ENCODE assay signal across 8 cellular contexts in the genomic region with DNA sequence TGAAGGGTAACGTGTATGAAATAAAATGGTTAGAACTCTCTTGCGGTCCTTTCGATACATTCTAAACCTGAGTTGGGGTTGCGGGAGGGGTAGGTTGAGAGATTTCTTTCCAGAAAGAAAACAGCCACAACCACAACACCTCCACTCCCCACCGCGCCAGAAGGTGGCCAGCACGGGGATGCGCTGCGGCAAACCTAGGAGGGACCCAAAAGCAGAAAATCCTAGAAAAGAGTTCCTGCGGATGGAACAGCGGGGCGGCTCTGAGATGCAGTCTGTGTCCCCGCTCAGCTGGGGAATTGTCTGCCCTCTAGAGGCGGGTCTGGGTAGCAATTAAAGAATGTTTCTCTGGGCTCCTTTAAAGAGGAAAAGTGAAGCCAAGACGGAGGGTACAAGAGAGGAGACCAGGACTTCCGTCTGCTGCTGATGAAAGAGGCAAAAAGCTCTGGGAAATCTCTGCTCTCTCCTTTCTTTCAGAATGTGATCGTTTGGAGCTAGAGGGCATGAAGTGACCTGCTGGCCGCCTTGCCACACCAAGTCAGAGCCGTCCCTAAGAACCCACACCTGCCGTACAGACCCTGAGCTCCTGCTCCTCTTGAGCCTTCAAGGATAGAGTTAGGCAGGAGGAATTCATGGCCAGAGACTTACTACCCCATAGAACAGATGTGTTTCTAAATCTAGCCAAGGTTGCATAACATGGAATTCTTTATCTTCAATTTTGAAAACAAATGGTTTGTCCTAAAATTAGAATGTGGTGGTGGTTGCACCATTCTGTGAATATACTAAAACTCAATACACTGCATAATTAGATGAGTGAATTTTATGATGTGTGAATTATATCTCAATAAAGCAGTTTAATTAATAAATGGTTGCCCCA. TPM values are rescaled to one million over a fixed set of nuclear protein-coding genes. Genes with fewer than 3 reads are reported as not detected.
DNase-seq lines count a peak whose midpoint lies in the region; ATAC-seq and TF ChIP-seq lines count a peak whose summit lies in the region.

No MANE protein-coding gene starts in this region.

- POLR2A ChIA-PET in T-cell (lab: Charles Lee), result no interaction called here

- 100% methylated on average over 1 of the region's 20 CpGs for WGBS in iPS DF 6.9 (ENCODE audit: insufficient coverage, insufficient read length)
- 28% methylated on average over 20 of the region's 20 CpGs for whole genome bisulfite sequencing in smooth muscle cell (ENCODE audit: low lambda C conversion rate)

- peak overlapping the region; percentile 81 to 90 (median 90) for H3K4me3 Mint-ChIP-seq in T-cell

- H3K27me3 Mint-ChIP-seq in T-cell, result peaks cover 3 to 17% of the 10 kb centered on the region in 2 donors

- peak; percentile 91 for TF ChIP-seq CTCF in DND-41 (IDR thresholded peaks at IDR 0.05; ENCODE audit: borderline replicate concordance, extremely low read depth, low read length, poor library complexity, severe bottlenecking)
- TF ChIP-seq CTCF in KMS-11 (conservative IDR thresholded peaks at IDR 0.05; ENCODE audit: low read depth, low read length), result peak; percentile 86
- peak; percentile 69 for TF ChIP-seq CTCF in smooth muscle cell (IDR thresholded peaks at IDR 0.05; ENCODE audit: borderline replicate concordance, insufficient read depth, poor library complexity, severe bottlenecking)

- H3K79me2 ChIP-seq in DND-41 (ENCODE audit: insufficient read depth, low read length), result no peaks in the 10 kb centered on the region
- H3K79me2 ChIP-seq in KMS-11 (ENCODE audit: insufficient read depth, low read depth), result no peaks in the 10 kb centered on the region
- H3K79me2 ChIP-seq in smooth muscle cell (ENCODE audit: low read depth), result no peaks in the 10 kb centered on the region

- ATAC-seq in DND-41 (ENCODE audit: insufficient read depth, low read depth), result peak; percentile 87
- peak; percentile 76 for ATAC-seq in GM21723 (IDR thresholded peaks at IDR 0.05; ENCODE audit: unreplicated experiment)
- peak; percentile 88 to 93 (median 92) for ATAC-seq in T-cell (replicated peaks in 1 of 4)

- no peaks in the 10 kb centered on the region for H4K20me1 ChIP-seq in DND-41 (ENCODE audit: insufficient read depth, low read length)
- H4K20me1 ChIP-seq in KMS-11 (ENCODE audit: insufficient read depth), result no peaks in the 10 kb centered on the region
- no peaks in the 10 kb centered on the region for H4K20me1 ChIP-seq in smooth muscle cell (ENCODE audit: low read depth)

- H3K27me3 ChIP-seq in DND-41 (ENCODE audit: insufficient read depth, low read length, poor library complexity) (no peaks in the 10 kb centered on the region), KMS-11 (ENCODE audit: insufficient read depth, low read depth) (no peaks in the 10 kb centered on the region), iPS DF 6.9 (ENCODE audit: control insufficient read depth, insufficient read depth, low read length) (no peaks in the 10 kb centered on the region), smooth muscle cell (ENCODE audit: low read depth) (peaks cover 37% of the 10 kb centered on the region)

- H3K36me3 ChIP-seq in DND-41 (ENCODE audit: insufficient read depth, low read length), result no peaks in the 10 kb centered on the region
- no peaks in the 10 kb centered on the region for H3K36me3 ChIP-seq in KMS-11 (ENCODE audit: insufficient read depth)
- H3K36me3 ChIP-seq in iPS DF 6.9 (ENCODE audit: control insufficient read depth, insufficient read depth, low read length), result no peaks in the 10 kb centered on the region
- no peaks in the 10 kb centered on the region for H3K36me3 ChIP-seq in smooth muscle cell (ENCODE audit: low read depth)

- H3K36me3 Mint-ChIP-seq in T-cell, result no peaks in the 10 kb centered on the region

- H3K9me3 ChIP-seq in DND-41 (ENCODE audit: insufficient read depth, low read length, severe bottlenecking) (no peaks in the 10 kb centered on the region), iPS DF 6.9 (ENCODE audit: control insufficient read depth, insufficient read depth, low read length) (no peaks in the 10 kb centered on the region), smooth muscle cell (replicated peaks; ENCODE audit: low read depth) (no peaks in the 10 kb centered on the region)

- H3K4me3 ChIP-seq in DND-41 (ENCODE audit: low read depth in 1 of 2, low read length in 2 of 2) (peak overlapping the region in 1 of 2 experiments; percentile 43; a peak in 2 of 4 replicates), KMS-11 (IDR thresholded peaks at IDR 0.05; ENCODE audit: insufficient read depth, low read depth, low read length) (no peak overlapping the region), iPS DF 6.9 (ENCODE audit: low read length) (peak overlapping the region; percentile 1; the same call in 1 of the 2 replicates), smooth muscle cell (no peak overlapping the region)

- no peaks in the 10 kb centered on the region for H3F3A ChIP-seq in smooth muscle cell (ENCODE audit: low read depth)

- peaks cover 22 to 34% (median 28%) of the 10 kb centered on the region in 3 donors for H3K4me1 Mint-ChIP-seq in T-cell

- peak overlapping the region; percentile 45; the same call in 1 of the 2 replicates for H2AFZ ChIP-seq in DND-41 (ENCODE audit: low read depth, low read length)
- peak overlapping the region; percentile 31; the same call in 1 of the 2 replicates for H2AFZ ChIP-seq in KMS-11 (ENCODE audit: low read depth)
- peak overlapping the region; percentile 16 for H2AFZ ChIP-seq in smooth muscle cell (ENCODE audit: low read depth)

- no peak overlapping the region for H3K27ac ChIP-seq in DND-41 (ENCODE audit: low read length)
- H3K27ac ChIP-seq in KMS-11, result no peak overlapping the region
- H3K27ac ChIP-seq in iPS DF 6.9 (ENCODE audit: low read length), result no peak overlapping the region
- no peak overlapping the region for H3K27ac ChIP-seq in smooth muscle cell (ENCODE audit: low read depth)

- H3K4me2 ChIP-seq in DND-41 (ENCODE audit: insufficient read depth, low read length) (peak overlapping the region; percentile 53; the same call in 1 of the 2 replicates), KMS-11 (peak overlapping the region; percentile 0; the same call in 1 of the 2 replicates), smooth muscle cell (peak overlapping the region; percentile 64)

- DNase-seq in DND-41, result peak; percentile 68
- peak; percentile 21 to 77 (median 58) for DNase-seq in T-cell
- peak; percentile 44 for DNase-seq in amniotic epithelial cell (ENCODE audit: low read depth)
- peak; percentile 58 for DNase-seq in iPS DF 6.9 (ENCODE audit: low read depth, low spot score)
- no peak for DNase-seq in smooth muscle cell (lab: John Stamatoyannopoulos, UW; ENCODE audit: unreplicated experiment)
- DNase-seq in putamen (ENCODE audit: low spot score), result no peak

- no peak overlapping the region for H3K9ac ChIP-seq in DND-41 (ENCODE audit: low read depth, low read length)
- no peak overlapping the region for H3K9ac ChIP-seq in KMS-11
- no peak overlapping the region for H3K9ac ChIP-seq in smooth muscle cell (ENCODE audit: low read depth)

- H3K27ac Mint-ChIP-seq in T-cell, result peak overlapping the region; percentile 80 to 98

- peaks cover 6% of the 10 kb centered on the region; the same call in 1 of the 2 replicates for H3K4me1 ChIP-seq in DND-41 (ENCODE audit: insufficient read depth, low read length)
- H3K4me1 ChIP-seq in KMS-11 (ENCODE audit: low read depth, poor library complexity, severe bottlenecking), result no peaks in the 10 kb centered on the region
- no peaks in the 10 kb centered on the region; the same call in 1 of the 2 replicates for H3K4me1 ChIP-seq in iPS DF 6.9 (ENCODE audit: control insufficient read depth, insufficient read depth, low read length)
- H3K4me1 ChIP-seq in smooth muscle cell (ENCODE audit: low read depth), result no peaks in the 10 kb centered on the region

- H3K9me3 Mint-ChIP-seq in T-cell, result no peaks in the 10 kb centered on the region

- CTCF ChIA-PET in T-cell (lab: Charles Lee), result interaction anchor here (0.6 to 2.7 kb wide), 10 partner anchors 10 to 220 kb away, joined by 3 to 21 read pairs (median 4); partner anchors contain the start of gene COA6 (in 1 of the 2)

RNA-seq across cellular contexts. Expression of gene COA6, which starts 46.5 kb away (rescaled TPM):
- 10 to 100 TPM in 4 of 5 donors, 1 to 10 TPM in 1; 9.7 to 28.2 (median 21.8) TPM for total RNA-seq in T-cell
- 27.6 and 56.3 TPM in 2 replicates for total RNA-seq in smooth muscle cell
- 43.5 and 44.8 TPM in 2 replicates for polyA plus RNA-seq in smooth muscle cell

Comparison
In these comparisons a context has a peak if more than half of its experiments do, and no peak if none do; other contexts are left out.
1. DNase-seq: peak in DND-41 (single experiment), T-cell (34 of 34), amniotic epithelial cell (single experiment) and iPS DF 6.9 (single experiment); none in smooth muscle cell (single experiment) and putamen (single experiment).
2. H3K4me2 ChIP-seq: peak in every context shown above with its lines; median percentile 64 in smooth muscle cell; 53 in DND-41; 0 in KMS-11.
3. Peak in every context shown above with its lines, with median percentiles within 50 percentile points of each other: ATAC-seq, H2AFZ ChIP-seq and CTCF ChIP-seq.